ENCODE assay signal across 16 cellular contexts in the genomic region with DNA sequence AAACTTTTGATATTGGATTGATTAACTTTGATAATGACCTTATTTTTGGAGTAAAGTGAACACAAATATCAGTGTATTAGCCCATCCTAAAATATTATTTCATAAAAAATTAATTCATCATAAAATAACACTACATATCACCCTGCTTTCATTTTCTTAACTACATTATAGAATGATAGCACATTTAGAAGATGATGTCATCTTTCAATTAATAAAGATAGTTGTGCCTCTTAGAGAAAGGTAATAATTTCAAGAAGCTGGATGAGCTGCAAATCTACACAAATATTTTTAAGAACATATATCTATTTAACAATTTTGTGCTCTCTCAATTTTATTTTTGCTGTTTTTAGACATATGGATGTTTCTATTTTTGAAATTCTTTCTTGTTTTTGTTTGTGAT.
DNase-seq lines count a peak whose midpoint lies in the region; ATAC-seq and TF ChIP-seq lines count a peak whose summit lies in the region.
"Had no signal": no experiment of that assay in that cellular context is flagged by ENCODE, and none has a peak within 500 bp of the region (broad histone marks: within the 10 kb centered on the region; RNA-seq: fewer than 3 reads in every experiment).

No MANE protein-coding gene starts in this region.

- H3F3A ChIP-seq in OCI-LY1 (ENCODE audit: insufficient read depth, low read length) = no peaks in the 10 kb centered on the region

- H3K36me3 Mint-ChIP-seq in endodermal cell (ENCODE audit: low read depth) = peaks cover 66% of the 10 kb centered on the region
- H3K36me3 Mint-ChIP-seq in activated CD8-positive, alpha-beta memory T cell treated with anti-CD3 and anti-CD28 coated beads, Interleukin-2, amount 10 ng/mL, durations not matched to agents 7 days and 5 days = no peaks in the 10 kb centered on the region
- H3K36me3 Mint-ChIP-seq: CD8-positive, alpha-beta T cell had no signal

- POLR2A ChIA-PET in HEK293 (lab: Yijun Ruan, JAX) = no interaction called here

- H3K9me3 Mint-ChIP-seq in endodermal cell = peaks cover 4% of the 10 kb centered on the region
- peaks cover 10% of the 10 kb centered on the region for H3K9me3 Mint-ChIP-seq in activated CD8-positive, alpha-beta memory T cell treated with anti-CD3 and anti-CD28 coated beads, Interleukin-2, amount 10 ng/mL, durations not matched to agents 7 days and 5 days (ENCODE audit: low read depth)

- H3K9ac ChIP-seq in ES-I3 (ENCODE audit: low read depth, low read length) (0 out of 2 replicates have a peak overlapping the region, but pooled peaks have one; percentile 20), OCI-LY1 (ENCODE audit: low read length) (no peak overlapping the region), endodermal cell (ENCODE audit: extremely low read depth, low read length, poor library complexity, severe bottlenecking) (no peak overlapping the region)
- H3K9ac ChIP-seq: BLaER1 treated with 17β-estradiol and CSF1 and Interleukin-3, amounts not matched to agents 10 nM and 100 nM; GM23248 had no signal

- intact Hi-C loops in left colon (cut with DNase I, micrococcal nuclease) = no loop called here

- no peaks in the 10 kb centered on the region for H3K27me3 ChIP-seq in OCI-LY1 (ENCODE audit: insufficient read depth, low read length)
- H3K27me3 ChIP-seq in endodermal cell (ENCODE audit: control insufficient read depth, insufficient read depth, low read length, poor library complexity, severe bottlenecking) = no peaks in the 10 kb centered on the region
- H3K27me3 ChIP-seq: BLaER1 treated with 17β-estradiol and CSF1 and Interleukin-3, amounts not matched to agents 10 nM and 100 nM had no signal

- H3K4me2 ChIP-seq in OCI-LY1 (ENCODE audit: low read length) = no peak overlapping the region
- H3K4me2 ChIP-seq: BLaER1 treated with 17β-estradiol and CSF1 and Interleukin-3, amounts not matched to agents 10 nM and 100 nM had no signal

- CTCF ChIA-PET in HEK293 (lab: Yijun Ruan, JAX) = no interaction called here
- CTCF ChIA-PET in activated CD8-positive, alpha-beta memory T cell treated with anti-CD3 and anti-CD28 coated beads, Interleukin-2, amount 10 ng/mL, durations not matched to agents 7 days and 5 days (lab: Charles Lee) = no interaction called here

- H3K9me3 ChIP-seq in ES-I3 (ENCODE audit: control insufficient read depth, insufficient read depth, low read length) (0 out of 2 replicates have a peak, but pooled peaks cover 3% of the 10 kb centered on the region), HEK293 (ENCODE audit: control insufficient read depth, insufficient read depth, low read depth, low read length) (no peaks in the 10 kb centered on the region), OCI-LY1 (ENCODE audit: low read length) (0 out of 2 replicates have a peak, but pooled peaks cover 5% of the 10 kb centered on the region), endodermal cell (ENCODE audit: control insufficient read depth, low read length) (peaks cover 21% of the 10 kb centered on the region)

- no peaks in the 10 kb centered on the region for H4K20me1 ChIP-seq in OCI-LY1 (ENCODE audit: insufficient read depth, low read length)
- H4K20me1 ChIP-seq: BLaER1 treated with 17β-estradiol and CSF1 and Interleukin-3, amounts not matched to agents 10 nM and 100 nM had no signal

- peaks cover 21% of the 10 kb centered on the region for H3K36me3 ChIP-seq in ES-I3 (ENCODE audit: insufficient read depth, low read length)
- no peaks in the 10 kb centered on the region for H3K36me3 ChIP-seq in HEK293 (ENCODE audit: control insufficient read depth in 2 of 2, insufficient read depth in 1 of 2, low read length in 2 of 2)
- no peaks in the 10 kb centered on the region for H3K36me3 ChIP-seq in OCI-LY1 (ENCODE audit: insufficient read depth, low read length)
- peaks cover 60% of the 10 kb centered on the region for H3K36me3 ChIP-seq in endodermal cell (ENCODE audit: control insufficient read depth, insufficient read depth, low read length)
- H3K36me3 ChIP-seq: BLaER1 treated with 17β-estradiol and CSF1 and Interleukin-3, amounts not matched to agents 10 nM and 100 nM had no signal

- no peak for ATAC-seq in activated CD8-positive, alpha-beta memory T cell treated with anti-CD3 and anti-CD28 coated beads, Interleukin-2, amount 10 ng/mL, durations not matched to agents 7 days and 5 days
- no peak for ATAC-seq in left colon
- ATAC-seq: CD8-positive, alpha-beta T cell; GM12878; HCT116 had no signal

- no peak overlapping the region for H3K4me3 ChIP-seq in HEK293 (ENCODE audit: low read depth, low read length)
- H3K4me3 ChIP-seq in OCI-LY1 (ENCODE audit: low read depth, low read length, poor library complexity, severe bottlenecking) = no peak overlapping the region
- peak overlapping the region; percentile 73 for H3K4me3 ChIP-seq in endodermal cell (ENCODE audit: low read length)
- H3K4me3 ChIP-seq: BLaER1 treated with 17β-estradiol and CSF1 and Interleukin-3, amounts not matched to agents 10 nM and 100 nM; GM12878; GM23248 had no signal

- peak overlapping the region; percentile 27 for H3K4me3 Mint-ChIP-seq in endodermal cell
- no peak overlapping the region for H3K4me3 Mint-ChIP-seq in activated CD8-positive, alpha-beta memory T cell treated with anti-CD3 and anti-CD28 coated beads, Interleukin-2, amount 10 ng/mL, durations not matched to agents 7 days and 5 days
- H3K4me3 Mint-ChIP-seq: B cell; CD8-positive, alpha-beta T cell had no signal

- no peak for DNase-seq in endodermal cell
- no peak for DNase-seq in activated CD8-positive, alpha-beta memory T cell treated with anti-CD3 and anti-CD28 coated beads, Interleukin-2, amount 10 ng/mL, durations not matched to agents 7 days and 5 days
- no peak for DNase-seq in left colon
- DNase-seq: Calu3; CD8-positive, alpha-beta T cell; DMS79 treated with DMSO at 0.1 percent for 48 hours; GM23248; H7 had no signal

- no peaks in the 10 kb centered on the region for H3K4me1 ChIP-seq in ES-I3 (ENCODE audit: insufficient read depth, low read length)
- H3K4me1 ChIP-seq in HEK293 (ENCODE audit: control insufficient read depth, insufficient read depth, low read length) = no peaks in the 10 kb centered on the region
- H3K4me1 ChIP-seq in OCI-LY1 (ENCODE audit: insufficient read depth, low read length, severe bottlenecking) = peaks cover 3% of the 10 kb centered on the region
- H3K4me1 ChIP-seq in endodermal cell (ENCODE audit: control insufficient read depth, insufficient read depth, low read length) = no peaks in the 10 kb centered on the region
- H3K4me1 ChIP-seq: BLaER1 treated with 17β-estradiol and CSF1 and Interleukin-3, amounts not matched to agents 10 nM and 100 nM had no signal

- H3K27ac Mint-ChIP-seq in endodermal cell = no peak overlapping the region
- no peak overlapping the region for H3K27ac Mint-ChIP-seq in activated CD8-positive, alpha-beta memory T cell treated with anti-CD3 and anti-CD28 coated beads, Interleukin-2, amount 10 ng/mL, durations not matched to agents 7 days and 5 days
- H3K27ac Mint-ChIP-seq: B cell; CD8-positive, alpha-beta T cell had no signal

- H3K27ac ChIP-seq in HEK293 (ENCODE audit: extremely low read depth, low read depth, low read length) = no peak overlapping the region
- no peak overlapping the region for H3K27ac ChIP-seq in OCI-LY1 (ENCODE audit: low read depth, low read length, poor library complexity, severe bottlenecking)
- H3K27ac ChIP-seq in endodermal cell (ENCODE audit: low read depth, low read length) = no peak overlapping the region
- H3K27ac ChIP-seq: BLaER1 treated with 17β-estradiol and CSF1 and Interleukin-3, amounts not matched to agents 10 nM and 100 nM; GM23248; HL-60 had no signal

- H2AFZ ChIP-seq in OCI-LY1 (ENCODE audit: low read length) = peak overlapping the region; percentile 99; the same call in 1 of the 2 replicates
- H2AFZ ChIP-seq: GM23248 had no signal

- H3K9me2 ChIP-seq in OCI-LY1 (ENCODE audit: low read depth, low read length) = no peaks in the 10 kb centered on the region

- H3K27me3 Mint-ChIP-seq in endodermal cell (ENCODE audit: insufficient read depth) = no peaks in the 10 kb centered on the region
- H3K27me3 Mint-ChIP-seq in activated CD8-positive, alpha-beta memory T cell treated with anti-CD3 and anti-CD28 coated beads, Interleukin-2, amount 10 ng/mL, durations not matched to agents 7 days and 5 days = no peaks in the 10 kb centered on the region
- H3K27me3 Mint-ChIP-seq: B cell had no signal

- H3K4me1 Mint-ChIP-seq in endodermal cell = peaks cover 28% of the 10 kb centered on the region
- no peaks in the 10 kb centered on the region for H3K4me1 Mint-ChIP-seq in activated CD8-positive, alpha-beta memory T cell treated with anti-CD3 and anti-CD28 coated beads, Interleukin-2, amount 10 ng/mL, durations not matched to agents 7 days and 5 days
- H3K4me1 Mint-ChIP-seq: B cell had no signal

- H3K79me2 ChIP-seq in OCI-LY1 (ENCODE audit: insufficient read depth, low read length) = no peaks in the 10 kb centered on the region

- TF ChIP-seq CTCF in HEK293 (tag by site-specific recombination; IDR thresholded peaks at IDR 0.05) = no peak
- TF ChIP-seq CTCF in OCI-LY1 (IDR thresholded peaks at IDR 0.05; ENCODE audit: low read length) = no peak
- no peak for TF ChIP-seq CTCF in endodermal cell (conservative IDR thresholded peaks at IDR 0.05)

TF ChIP-seq in HEK293, 187 proteins besides CTCF, POLR2A, EP300 and RAD21:
- TF ChIP-seq, protein P1, sequence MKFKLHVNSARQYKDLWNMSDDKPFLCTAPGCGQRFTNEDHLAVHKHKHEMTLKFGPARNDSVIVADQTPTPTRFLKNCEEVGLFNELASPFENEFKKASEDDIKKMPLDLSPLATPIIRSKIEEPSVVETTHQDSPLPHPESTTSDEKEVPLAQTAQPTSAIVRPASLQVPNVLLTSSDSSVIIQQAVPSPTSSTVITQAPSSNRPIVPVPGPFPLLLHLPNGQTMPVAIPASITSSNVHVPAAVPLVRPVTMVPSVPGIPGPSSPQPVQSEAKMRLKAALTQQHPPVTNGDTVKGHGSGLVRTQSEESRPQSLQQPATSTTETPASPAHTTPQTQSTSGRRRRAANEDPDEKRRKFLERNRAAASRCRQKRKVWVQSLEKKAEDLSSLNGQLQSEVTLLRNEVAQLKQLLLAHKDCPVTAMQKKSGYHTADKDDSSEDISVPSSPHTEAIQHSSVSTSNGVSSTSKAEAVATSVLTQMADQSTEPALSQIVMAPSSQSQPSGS (tag by site-specific recombination; IDR thresholded peaks at IDR 0.05; ENCODE audit: low read depth) = peak; percentile 53
- TF ChIP-seq ZNF416 (tag by site-specific recombination; IDR thresholded peaks at IDR 0.05) = no peak
